10 cellular contexts compared by ENCODE assay signal in the genomic region with DNA sequence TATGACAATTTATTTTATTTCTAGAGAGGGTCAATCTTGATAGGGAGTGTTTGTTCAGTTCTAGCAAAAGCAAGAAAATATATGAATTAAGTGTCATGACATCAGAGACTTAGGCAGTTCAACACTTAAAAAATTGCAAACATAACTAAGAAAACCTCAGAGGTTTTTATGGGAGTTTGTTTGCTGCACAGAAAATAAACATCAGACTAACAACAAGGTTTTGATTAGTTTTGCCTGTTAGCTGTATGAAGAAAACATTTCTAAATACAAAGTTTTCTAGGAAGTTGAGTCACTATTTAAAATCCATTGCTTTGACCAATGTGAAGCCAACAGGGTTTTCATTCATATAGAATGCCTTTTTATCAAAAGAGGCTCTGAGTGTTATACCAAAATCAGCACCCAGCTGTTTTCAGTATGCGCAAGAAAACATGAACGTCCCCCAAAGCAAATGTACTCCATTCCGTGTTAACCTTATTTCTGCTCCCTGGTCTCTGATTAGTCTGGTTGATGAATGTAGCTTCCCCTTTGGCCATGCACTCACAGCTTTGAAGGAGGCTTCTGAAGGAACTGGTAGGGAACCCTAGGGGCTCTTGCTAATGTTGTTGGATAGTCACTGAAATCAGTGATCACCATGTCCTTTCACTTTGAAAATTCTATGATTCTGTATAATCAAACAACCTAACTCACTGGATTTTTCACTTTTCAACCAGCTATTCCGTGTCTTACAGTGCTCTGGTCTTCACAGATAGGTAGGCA.
DNase-seq lines count a peak whose midpoint lies in the region; ATAC-seq, FAIRE-seq and TF ChIP-seq lines count a peak whose summit lies in the region.
"Had no signal": no experiment of that assay in that cellular context is flagged by ENCODE, and none has a peak within 500 bp of the region (broad histone marks: within the 10 kb centered on the region; RNA-seq: fewer than 3 reads in every experiment).

No MANE protein-coding gene starts in this region.

- no peaks in the 10 kb centered on the region for H3K9me3 ChIP-seq in GM12878 (replicated peaks; ENCODE audit: control insufficient read depth, insufficient read depth, low read length)
- no peaks in the 10 kb centered on the region for H3K9me3 ChIP-seq in MG63
- H3K9me3 ChIP-seq: lower lobe of right lung had no signal

- no peak overlapping the region for H2AFZ ChIP-seq in GM12878 (ENCODE audit: control insufficient read depth, low read depth, low read length)

- no peak overlapping the region for H3K27ac ChIP-seq in GM12878 (ENCODE audit: control insufficient read depth, insufficient read depth)
- H3K27ac ChIP-seq: lower lobe of right lung had no signal

- CTCF ChIA-PET in GM12878 (lab: Yijun Ruan, JAX) = interaction anchor here (0.6 to 1.8 kb wide), 3 partner anchors 85 to 389 kb away, joined by 3 to 4 read pairs (median 4); no protein-coding TSS in a partner anchor

- TF ChIP-seq CTCF in GM12878 (IDR thresholded peaks at IDR 0.05 in 2 of 3, conservative IDR thresholded peaks at IDR 0.05 in 1 of 3; ENCODE audit: control insufficient read depth in 2 of 3, extremely low read depth in 1 of 3, insufficient read depth in 1 of 3, low read depth in 3 of 3, low read length in 3 of 3) (no peak), GM13977 (IDR thresholded peaks at IDR 0.05; ENCODE audit: extremely low read depth, insufficient read depth, missing control alignments) (no peak)

- H4K20me1 ChIP-seq in GM12878 (ENCODE audit: control insufficient read depth, insufficient read depth) = no peaks in the 10 kb centered on the region

- RAD21 ChIA-PET in GM12878 (lab: Charles Lee; ENCODE audit: unreplicated experiment) = interaction anchor here (0.7 to 2.0 kb wide), 4 partner anchors 80 to 164 kb away, joined by 3 to 5 read pairs (median 3); no protein-coding TSS in a partner anchor

- ATAC-seq in GM19463 (IDR thresholded peaks at IDR 0.05; ENCODE audit: unreplicated experiment) (peak; percentile 17), HG03159 (IDR thresholded peaks at IDR 0.05; ENCODE audit: unreplicated experiment) (peak; percentile 3), GM12878 (peak; percentile 18)

- POLR2A ChIA-PET in GM12878 (lab: Charles Lee) = interaction anchor here (0.9 kb wide), 1 partner anchor 18 kb away, joined by 3 read pairs; no protein-coding TSS in a partner anchor

- H3K36me3 ChIP-seq in GM12878 (ENCODE audit: control insufficient read depth in 2 of 2, insufficient read depth in 2 of 2, low read length in 1 of 2) = no peaks in the 10 kb centered on the region
- no peaks in the 10 kb centered on the region for H3K36me3 ChIP-seq in MG63
- H3K36me3 ChIP-seq: lower lobe of right lung had no signal

- no TSS peak for BruUV-seq in GM12878 (replicated peaks; lab: Mats Ljungman, UMichigan)

- TF ChIP-seq EP300 in GM12878 (IDR thresholded peaks at IDR 0.05; ENCODE audit: borderline replicate concordance in 1 of 2, control insufficient read depth in 1 of 2, low read depth in 2 of 2, low read length in 2 of 2) = no peak

- H3K27me3 ChIP-seq in GM12878 (replicated peaks in 1 of 2; ENCODE audit: control insufficient read depth in 2 of 2, insufficient read depth in 2 of 2, low read length in 1 of 2) (no peaks in the 10 kb centered on the region), MG63 (no peaks in the 10 kb centered on the region)

- no peaks in the 10 kb centered on the region for H3K79me2 ChIP-seq in GM12878 (ENCODE audit: control insufficient read depth, insufficient read depth, low read length)

- DNase-seq in GM12878 (ENCODE audit: low read depth, low spot score) (no peak), GM13977 (ENCODE audit: low spot score) (no peak), MG63 (no peak), NCI-H526 (lab: John Stamatoyannopoulos, UW) (no peak), 8988T (no peak)
- DNase-seq: GDM1, lower lobe of right lung had no signal

- SMC1A ChIA-PET in GM12878 (lab: Charles Lee; ENCODE audit: uncharacterized antibody, unreplicated experiment) = interaction anchor here (0.8 to 2.2 kb wide), 9 partner anchors 10 to 209 kb away, joined by 3 to 7 read pairs (median 3); no protein-coding TSS in a partner anchor

- TF ChIP-seq POLR2A in GM12878 (IDR thresholded peaks at IDR 0.05; ENCODE audit: low read depth, low read length) = no peak

- in situ Hi-C loops in GM12878 (cut with MboI) (no loop called here), GM13977 (cut with MboI; ENCODE audit: low pct_unique_long_range_greater_than_20kb, low sequenced_read_pairs, unreplicated experiment) (no loop called here)

- no peak for TF ChIP-seq RAD21 in GM12878 (IDR thresholded peaks at IDR 0.05; ENCODE audit: insufficient read depth, low read depth, low read length)

- H3K4me3 ChIP-seq in GM08714 (ENCODE audit: low read length) (peak overlapping the region; percentile 25; the same call in 1 of the 2 replicates), GM12878 (no peak overlapping the region), MG63 (no peak overlapping the region)
- H3K4me3 ChIP-seq: lower lobe of right lung had no signal

- intact Hi-C loops in GM12878 (cut with micrococcal nuclease; ENCODE audit: unreplicated experiment) = no loop called here

- no peak overlapping the region for H3K9ac ChIP-seq in GM12878 (ENCODE audit: control insufficient read depth, insufficient read depth, low read length)

- no peak for FAIRE-seq in GM12878 (lab: Jason Lieb, UNC)

- H3K4me1 ChIP-seq in GM12878 (ENCODE audit: control insufficient read depth, insufficient read depth, low read length) = peaks cover 5% of the 10 kb centered on the region; the same call in 1 of the 2 replicates

- 25% methylated on average over 4 of the region's 4 CpGs for WGBS in GM12878 (ENCODE audit: insufficient coverage, insufficient replicate concordance, low lambda C conversion rate, missing lambda C conversion rate)

- H3K4me2 ChIP-seq in GM12878 (ENCODE audit: control insufficient read depth, insufficient read depth) = peak overlapping the region; percentile 53

TF ChIP-seq in GM12878, 131 proteins besides CTCF, POLR2A, EP300 and RAD21 (continues in another document):
- TF ChIP-seq, protein P1, sequence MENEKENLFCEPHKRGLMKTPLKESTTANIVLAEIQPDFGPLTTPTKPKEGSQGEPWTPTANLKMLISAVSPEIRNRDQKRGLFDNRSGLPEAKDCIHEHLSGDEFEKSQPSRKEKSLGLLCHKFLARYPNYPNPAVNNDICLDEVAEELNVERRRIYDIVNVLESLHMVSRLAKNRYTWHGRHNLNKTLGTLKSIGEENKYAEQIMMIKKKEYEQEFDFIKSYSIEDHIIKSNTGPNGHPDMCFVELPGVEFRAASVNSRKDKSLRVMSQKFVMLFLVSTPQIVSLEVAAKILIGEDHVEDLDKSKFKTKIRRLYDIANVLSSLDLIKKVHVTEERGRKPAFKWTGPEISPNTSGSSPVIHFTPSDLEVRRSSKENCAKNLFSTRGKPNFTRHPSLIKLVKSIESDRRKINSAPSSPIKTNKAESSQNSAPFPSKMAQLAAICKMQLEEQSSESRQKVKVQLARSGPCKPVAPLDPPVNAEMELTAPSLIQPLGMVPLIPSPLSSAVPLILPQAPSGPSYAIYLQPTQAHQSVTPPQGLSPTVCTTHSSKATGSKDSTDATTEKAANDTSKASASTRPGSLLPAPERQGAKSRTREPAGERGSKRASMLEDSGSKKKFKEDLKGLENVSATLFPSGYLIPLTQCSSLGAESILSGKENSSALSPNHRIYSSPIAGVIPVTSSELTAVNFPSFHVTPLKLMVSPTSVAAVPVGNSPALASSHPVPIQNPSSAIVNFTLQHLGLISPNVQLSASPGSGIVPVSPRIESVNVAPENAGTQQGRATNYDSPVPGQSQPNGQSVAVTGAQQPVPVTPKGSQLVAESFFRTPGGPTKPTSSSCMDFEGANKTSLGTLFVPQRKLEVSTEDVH (IDR thresholded peaks at IDR 0.05; ENCODE audit: low read depth, partially characterized antibody) = no peak
- TF ChIP-seq, protein P2, sequence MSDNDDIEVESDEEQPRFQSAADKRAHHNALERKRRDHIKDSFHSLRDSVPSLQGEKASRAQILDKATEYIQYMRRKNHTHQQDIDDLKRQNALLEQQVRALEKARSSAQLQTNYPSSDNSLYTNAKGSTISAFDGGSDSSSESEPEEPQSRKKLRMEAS (IDR thresholded peaks at IDR 0.05; ENCODE audit: low read depth, low read length) = no peak
- no peak for TF ChIP-seq SMAD5 (IDR thresholded peaks at IDR 0.05; ENCODE audit: low read depth)
- no peak for TF ChIP-seq CHD1 (IDR thresholded peaks at IDR 0.05; ENCODE audit: low read depth, low read length)
- TF ChIP-seq IRF4 (IDR thresholded peaks at IDR 0.05; ENCODE audit: low read depth, low read length) = no peak
- TF ChIP-seq SUPT20H (IDR thresholded peaks at IDR 0.05; ENCODE audit: borderline replicate concordance, control insufficient read depth, low read depth, low read length) = no peak
- TF ChIP-seq, protein P3, sequence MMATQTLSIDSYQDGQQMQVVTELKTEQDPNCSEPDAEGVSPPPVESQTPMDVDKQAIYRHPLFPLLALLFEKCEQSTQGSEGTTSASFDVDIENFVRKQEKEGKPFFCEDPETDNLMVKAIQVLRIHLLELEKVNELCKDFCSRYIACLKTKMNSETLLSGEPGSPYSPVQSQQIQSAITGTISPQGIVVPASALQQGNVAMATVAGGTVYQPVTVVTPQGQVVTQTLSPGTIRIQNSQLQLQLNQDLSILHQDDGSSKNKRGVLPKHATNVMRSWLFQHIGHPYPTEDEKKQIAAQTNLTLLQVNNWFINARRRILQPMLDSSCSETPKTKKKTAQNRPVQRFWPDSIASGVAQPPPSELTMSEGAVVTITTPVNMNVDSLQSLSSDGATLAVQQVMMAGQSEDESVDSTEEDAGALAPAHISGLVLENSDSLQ (IDR thresholded peaks at IDR 0.05) = no peak
- TF ChIP-seq TCF12 (IDR thresholded peaks at IDR 0.05; ENCODE audit: low read depth, low read length) = no peak
- TF ChIP-seq TCF7 (IDR thresholded peaks at IDR 0.05; ENCODE audit: borderline replicate concordance) = no peak
- TF ChIP-seq ASH2L (IDR thresholded peaks at IDR 0.05; ENCODE audit: borderline replicate concordance, low read depth) = no peak
